ENCODE assay signal across 1 cellular context in the genomic region with DNA sequence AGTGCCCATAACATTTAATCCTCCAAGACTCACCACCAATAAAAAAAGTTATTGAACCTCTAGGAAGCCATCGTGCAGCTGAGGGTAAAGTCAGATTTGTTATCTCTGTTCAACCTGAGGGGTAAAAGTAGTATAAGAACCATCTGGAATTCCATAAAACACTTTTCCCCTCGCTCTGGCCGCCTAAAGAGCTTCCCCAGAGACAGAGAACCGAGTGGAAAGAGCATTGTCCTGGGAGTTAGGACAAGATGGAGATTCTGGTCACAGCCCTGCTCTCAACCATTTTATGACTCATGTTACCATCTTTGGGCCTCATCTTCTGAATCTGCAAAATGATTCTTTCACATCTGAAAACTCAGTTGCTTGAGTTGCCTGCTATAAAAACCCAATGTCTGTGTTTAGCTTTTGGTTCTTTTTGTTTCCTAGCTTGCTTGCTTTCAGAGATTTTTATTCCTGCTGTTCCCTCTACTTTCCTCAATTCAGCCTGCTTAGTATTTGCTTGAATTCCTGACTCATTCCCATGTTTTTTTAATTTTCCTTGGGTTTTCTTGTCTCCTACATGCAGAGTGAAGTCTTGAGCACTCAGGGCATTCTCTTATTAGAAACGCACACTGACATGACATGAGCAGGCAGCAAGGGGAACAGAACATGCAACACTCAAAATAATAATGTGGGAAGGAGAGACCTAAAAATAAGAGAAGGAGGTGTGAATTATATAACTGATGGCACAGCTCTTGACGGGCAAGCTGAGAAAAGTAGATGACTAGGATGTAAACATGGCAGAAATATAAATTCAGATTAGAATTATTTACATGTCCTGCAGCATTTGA.
TF ChIP-seq lines count a peak whose summit lies in the region.

No MANE protein-coding gene starts in this region.

TF ChIP-seq in HCT116, 20 proteins besides CTCF, POLR2A, EP300 and RAD21 (continued from another document):
- TF ChIP-seq SIN3A (IDR thresholded peaks at IDR 0.05; ENCODE audit: low read depth) (no peak), ZFX (IDR thresholded peaks at IDR 0.05) (no peak), TCF7L2 (IDR thresholded peaks at IDR 0.05; ENCODE audit: borderline replicate concordance, extremely low read depth, insufficient read depth, insufficient read length) (no peak), EZH2 (IDR thresholded peaks at IDR 0.05) (no peak), SP1 (IDR thresholded peaks at IDR 0.05; ENCODE audit: low read depth) (no peak)
